Comparison of ENCODE assay signal across 17 cellular contexts in genomic region chr15:101071651-101072050, GRCh38.
DNase-seq lines count a peak whose midpoint lies in the region; ATAC-seq and TF ChIP-seq lines count a peak whose summit lies in the region.
"Had no signal": no experiment of that assay in that cellular context is flagged by ENCODE, and none has a peak within 500 bp of the region (broad histone marks: within the 10 kb centered on the region; RNA-seq: fewer than 3 reads in every experiment).

No MANE protein-coding gene starts in this region.

- H4K20me1 ChIP-seq in H9 (ENCODE audit: control insufficient read depth, insufficient read depth, insufficient read length), result no peaks in the 10 kb centered on the region
- H4K20me1 ChIP-seq: BLaER1 had no signal

- no peak overlapping the region for H3K4me3 ChIP-seq in ACC112 (ENCODE audit: low read depth, low read length)
- H3K4me3 ChIP-seq: BLaER1, SK-N-MC had no signal

- H3K27me3 ChIP-seq in ACC112 (ENCODE audit: insufficient read depth, low read length) (no peaks in the 10 kb centered on the region), H9 (ENCODE audit: insufficient read depth, low read length) (no peaks in the 10 kb centered on the region)
- H3K27me3 ChIP-seq: BLaER1 had no signal

- H3K27ac Mint-ChIP-seq in H9 (peak overlapping the region in 2 of 3 experiments; percentile 96 to 98; a peak in 4 of 7 replicates), neural crest cell (ENCODE audit: unreplicated experiment) (peak overlapping the region; percentile 76)

- H3K36me3 Mint-ChIP-seq in H9 (ENCODE audit: insufficient read depth in 1 of 3, low read depth in 3 of 3) (peaks cover 13 to 27% (median 21%) of the 10 kb centered on the region in 3 experiments), neural crest cell (ENCODE audit: low read depth) (no peaks in the 10 kb centered on the region)
- H3K36me3 Mint-ChIP-seq: CD8-positive, alpha-beta memory T cell had no signal

- no peak overlapping the region for H3K56ac ChIP-seq in H9 (ENCODE audit: insufficient read length, low read depth, low read length)

- no peak overlapping the region for H2BK20ac ChIP-seq in H9 (ENCODE audit: low read depth, low read length, poor library complexity, severe bottlenecking)

- no peak overlapping the region for H3K23ac ChIP-seq in H9 (ENCODE audit: insufficient read length, low read depth, low read length)

- H3K9ac ChIP-seq in H9 (ENCODE audit: extremely low read depth, insufficient read length, low read length), result no peak overlapping the region
- H3K9ac ChIP-seq: BLaER1 had no signal

- H4K5ac ChIP-seq in H9 (ENCODE audit: insufficient read length, low read depth, low read length), result no peak overlapping the region

- H3K9me3 Mint-ChIP-seq in H9, result peaks cover 21 to 34% of the 10 kb centered on the region in 2 experiments
- no peaks in the 10 kb centered on the region for H3K9me3 Mint-ChIP-seq in neural crest cell
- H3K9me3 Mint-ChIP-seq: CD8-positive, alpha-beta memory T cell had no signal

- TF ChIP-seq CTCF in H9 (conservative IDR thresholded peaks at IDR 0.05) (no peak), VCaP (conservative IDR thresholded peaks at IDR 0.05) (no peak), neural crest cell (conservative IDR thresholded peaks at IDR 0.05) (no peak)

- H4K8ac ChIP-seq in H9 (replicated peaks; ENCODE audit: insufficient read length, low read depth, low read length), result no peak overlapping the region

- peaks cover 61 to 74% of the 10 kb centered on the region in 2 experiments for H3K4me1 Mint-ChIP-seq in H9
- H3K4me1 Mint-ChIP-seq in neural crest cell, result peaks cover 68% of the 10 kb centered on the region
- H3K4me1 Mint-ChIP-seq: CD8-positive, alpha-beta memory T cell had no signal

- H3K14ac ChIP-seq in H9 (ENCODE audit: insufficient read depth, low read length), result no peak overlapping the region

- peak overlapping the region; percentile 31 for H4K91ac ChIP-seq in H9 (ENCODE audit: insufficient read length, low read depth, low read length)

- H2BK15ac ChIP-seq in H9 (ENCODE audit: low read depth, low read length), result no peak overlapping the region

- no peaks in the 10 kb centered on the region for H3K9me3 ChIP-seq in H9 (ENCODE audit: control insufficient read depth, low read depth, low read length)
- H3K9me3 ChIP-seq: BLaER1 had no signal

- no CpG with 5 or more reads among the region's 10 CpGs for WGBS in H9 (ENCODE audit: extremely low coverage, insufficient read length, low lambda C conversion rate)

- peak overlapping the region; percentile 61 for H3K18ac ChIP-seq in H9 (ENCODE audit: insufficient read length, low read depth, low read length)

- H3K4me2 ChIP-seq in H9 (ENCODE audit: insufficient read depth, insufficient read length, low read length), result no peak overlapping the region
- H3K4me2 ChIP-seq: BLaER1 had no signal

- H2AK5ac ChIP-seq in H9 (ENCODE audit: insufficient read length, low read length), result peak overlapping the region; percentile 25

- ATAC-seq in HG03108 (IDR thresholded peaks at IDR 0.05; ENCODE audit: unreplicated experiment), result no peak
- no peak for ATAC-seq in activated CD4-positive, CD25-positive, alpha-beta regulatory T cell treated with anti-CD3 and anti-CD28 coated beads, Interleukin-2, amount 50 U/mL, for 24 hours

- H3K4me3 Mint-ChIP-seq in H9 (no peak overlapping the region), neural crest cell (no peak overlapping the region)
- H3K4me3 Mint-ChIP-seq: CD8-positive, alpha-beta memory T cell had no signal

- H2AFZ ChIP-seq in ACC112 (ENCODE audit: low read length, unreplicated experiment), result no peak overlapping the region
- no peak overlapping the region for H2AFZ ChIP-seq in H9 (ENCODE audit: low read length)

- H3K27ac ChIP-seq in ACC112 (ENCODE audit: low read depth, low read length), result peak overlapping the region; percentile 85; the same call in 1 of the 2 replicates
- H3K27ac ChIP-seq in H9 (ENCODE audit: insufficient read length, low read depth, low read length), result peak overlapping the region; percentile 37
- peak overlapping the region; percentile 62 for H3K27ac ChIP-seq in VCaP
- H3K27ac ChIP-seq: BLaER1, HL-60, SK-N-MC had no signal

- DNase-seq in H9 (no peak), neural crest cell (ENCODE audit: low read depth, low spot score) (no peak), SIG-M5 (lab: John Stamatoyannopoulos, UW) (no peak)
- DNase-seq: CD8-positive, alpha-beta memory T cell; GF-D8; KG1; NCI-H1105; NCI-H187 treated with DMSO at 0.1 percent for 48 hours; NCI-H2171 treated with DMSO at 0.1 percent for 48 hours; NCI-H510A had no signal

- H3K23me2 ChIP-seq in H9 (ENCODE audit: insufficient read length, low read depth, low read length, poor library complexity, severe bottlenecking), result peaks cover 4% of the 10 kb centered on the region

- no peak overlapping the region for H2BK12ac ChIP-seq in H9 (ENCODE audit: insufficient read length, low read depth, low read length)

- H3K36me3 ChIP-seq in ACC112 (ENCODE audit: insufficient read depth, low read length), result no peaks in the 10 kb centered on the region; the same call in 1 of the 2 replicates
- H3K36me3 ChIP-seq: BLaER1 had no signal

- no peak overlapping the region for H3K4ac ChIP-seq in H9 (ENCODE audit: low read depth, low read length)

- H3T11ph ChIP-seq in H9 (ENCODE audit: low read length), result no peak overlapping the region

- no peaks in the 10 kb centered on the region for H3K79me1 ChIP-seq in H9 (ENCODE audit: insufficient read depth, low read depth, low read length, poor library complexity, severe bottlenecking)

- peaks cover 4% of the 10 kb centered on the region for H3K27me3 Mint-ChIP-seq in H9 (ENCODE audit: low read depth)
- peaks cover 9% of the 10 kb centered on the region for H3K27me3 Mint-ChIP-seq in neural crest cell (ENCODE audit: low read depth)

- no peak overlapping the region for H2BK120ac ChIP-seq in H9 (ENCODE audit: low read depth, low read length, poor library complexity, severe bottlenecking)

- H3K79me2 ChIP-seq in ACC112 (ENCODE audit: control insufficient read depth, insufficient read depth, low read length, unreplicated experiment) (no peaks in the 10 kb centered on the region), H9 (ENCODE audit: insufficient read depth, low read length) (no peaks in the 10 kb centered on the region)

- peak overlapping the region; percentile 58 for H2BK5ac ChIP-seq in H9 (ENCODE audit: insufficient read length, low read length)

- H3K4me1 ChIP-seq in ACC112 (ENCODE audit: control insufficient read depth, insufficient read depth, low read length, unreplicated experiment), result peaks cover 27% of the 10 kb centered on the region
- peaks cover 20% of the 10 kb centered on the region for H3K4me1 ChIP-seq in H9 (ENCODE audit: insufficient read depth, low read length)
